Comparison of ENCODE assay signal across 8 cellular contexts in the genomic region with DNA sequence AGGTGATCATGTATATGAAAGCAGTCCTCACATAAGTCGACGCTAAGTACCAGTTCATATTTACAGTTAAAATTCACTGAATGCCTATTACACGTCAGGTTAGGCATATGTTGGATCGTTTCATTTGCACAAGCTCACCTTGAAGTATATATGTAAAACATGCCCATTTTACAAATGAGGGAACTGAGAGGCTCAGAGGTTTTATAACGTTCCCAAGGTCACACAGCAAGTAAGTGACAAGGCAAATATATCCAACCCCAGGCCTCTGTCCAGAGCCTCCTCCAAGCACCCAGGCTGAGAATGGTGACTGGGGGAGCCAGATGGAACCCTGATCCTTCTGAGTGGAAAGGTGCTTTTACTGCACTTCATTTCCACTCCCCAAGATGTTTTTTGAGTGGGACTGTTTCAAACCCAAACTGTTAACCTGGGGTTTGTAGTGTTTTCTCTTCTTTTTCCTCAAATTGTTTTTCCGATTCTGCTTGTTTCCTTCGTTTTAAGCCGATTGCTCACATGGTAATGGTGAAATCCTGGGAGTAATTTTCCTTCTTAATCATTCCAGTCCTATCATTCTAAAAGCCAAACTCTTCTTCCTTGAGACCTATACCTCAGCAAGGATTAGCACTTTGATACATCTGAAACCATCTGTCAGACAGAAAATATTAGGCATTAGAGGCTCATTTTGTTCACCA. TPM values are rescaled to one million over a fixed set of nuclear protein-coding genes. Genes with fewer than 3 reads are reported as not detected.
DNase-seq lines count a peak whose midpoint lies in the region; ATAC-seq and TF ChIP-seq lines count a peak whose summit lies in the region.

No MANE protein-coding gene starts in this region.

- peaks cover 7% of the 10 kb centered on the region for H3K36me3 Mint-ChIP-seq in GM23338 (ENCODE audit: low read depth)
- peaks cover 9% of the 10 kb centered on the region for H3K36me3 Mint-ChIP-seq in activated CD8-positive, alpha-beta T cell treated with anti-CD3 and anti-CD28 coated beads for 36 hours (ENCODE audit: low read depth)

- H3K36me3 ChIP-seq in ACC112 (ENCODE audit: insufficient read depth, low read length) (0 out of 2 replicates have a peak, but pooled peaks cover under 1% of the 10 kb centered on the region), GM23338 (ENCODE audit: insufficient read depth) (no peaks in the 10 kb centered on the region), iPS-20b (ENCODE audit: insufficient read depth, low read depth, low read length) (peaks cover 5% of the 10 kb centered on the region; the same call in 1 of the 2 replicates), thoracic aorta (no peaks in the 10 kb centered on the region)

- H3K9me2 ChIP-seq in GM23338 (ENCODE audit: insufficient read depth) = no peaks in the 10 kb centered on the region

- H3K27ac ChIP-seq in ACC112 (ENCODE audit: low read depth, low read length) (peak overlapping the region; percentile 74), GM23338 (ENCODE audit: low read depth) (peak overlapping the region; percentile 93), iPS-20b (ENCODE audit: low read length) (peak overlapping the region; percentile 11), thoracic aorta (peak overlapping the region; percentile 72 to 79)

- no peak for DNase-seq in GM23338 (ENCODE audit: low spot score)
- no peak for DNase-seq in activated CD8-positive, alpha-beta T cell treated with anti-CD3 and anti-CD28 coated beads for 36 hours
- no peak for DNase-seq in thoracic aorta (ENCODE audit: low spot score)
- no peak for DNase-seq in GF-D8 (lab: John Stamatoyannopoulos, UW)
- DNase-seq in GM10266 (ENCODE audit: extremely low spot score) = no peak

- POLR2A ChIA-PET in activated CD8-positive, alpha-beta T cell treated with anti-CD3 and anti-CD28 coated beads for 36 hours (lab: Charles Lee) = interaction anchor here (0.9 to 1.8 kb wide), 4 partner anchors 10 to 58 kb away, joined by 3 to 7 read pairs (median 6); no protein-coding TSS in a partner anchor

- TF ChIP-seq CTCF in GM23338 (conservative IDR thresholded peaks at IDR 0.05; ENCODE audit: low read depth in 2 of 2) (no peak), thoracic aorta (IDR thresholded peaks at IDR 0.05) (no peak), GM10266 (IDR thresholded peaks at IDR 0.05; ENCODE audit: control insufficient read depth, insufficient read depth, low read depth, missing control alignments) (no peak)
- no peak for TF ChIP-seq CTCF in activated CD8-positive, alpha-beta T cell treated with anti-CD3 and anti-CD28 coated beads for 36 hours (IDR thresholded peaks at IDR 0.05)

- H3K79me2 ChIP-seq in ACC112 (ENCODE audit: control insufficient read depth, insufficient read depth, low read length, unreplicated experiment) = peaks cover 5% of the 10 kb centered on the region
- peaks cover 43% of the 10 kb centered on the region for H3K79me2 ChIP-seq in GM23338 (replicated peaks; ENCODE audit: insufficient read depth)

- peaks cover 16% of the 10 kb centered on the region for H3K4me1 Mint-ChIP-seq in GM23338
- H3K4me1 Mint-ChIP-seq in activated CD8-positive, alpha-beta T cell treated with anti-CD3 and anti-CD28 coated beads for 36 hours (ENCODE audit: low read depth) = peaks cover 16% of the 10 kb centered on the region

- H3K27ac Mint-ChIP-seq in GM23338 = peak overlapping the region; percentile 99
- H3K27ac Mint-ChIP-seq in activated CD8-positive, alpha-beta T cell treated with anti-CD3 and anti-CD28 coated beads for 36 hours = peak overlapping the region; percentile 98

- 0 out of 2 replicates have a peak, but pooled peaks cover 6% of the 10 kb centered on the region for H3F3A ChIP-seq in GM23338 (replicated peaks; ENCODE audit: low read depth)

- peak overlapping the region; percentile 82 for H3K4me2 ChIP-seq in GM23338

- H3K9me3 Mint-ChIP-seq in GM23338 = peaks cover 3% of the 10 kb centered on the region; the same call in 1 of the 3 replicates
- H3K9me3 Mint-ChIP-seq in activated CD8-positive, alpha-beta T cell treated with anti-CD3 and anti-CD28 coated beads for 36 hours = no peaks in the 10 kb centered on the region

- peak overlapping the region; percentile 80 for H3K4me3 ChIP-seq in ACC112 (ENCODE audit: low read depth, low read length)
- peak overlapping the region; percentile 98 for H3K4me3 ChIP-seq in GM23338
- peak overlapping the region; percentile 83 for H3K4me3 ChIP-seq in iPS-20b (ENCODE audit: low read length)
- peak overlapping the region; percentile 73 for H3K4me3 ChIP-seq in thoracic aorta

- peak overlapping the region; percentile 62 for H2AFZ ChIP-seq in ACC112 (ENCODE audit: low read length, unreplicated experiment)
- H2AFZ ChIP-seq in GM23338 = peak overlapping the region; percentile 48

- CTCF ChIA-PET in activated CD8-positive, alpha-beta T cell treated with anti-CD3 and anti-CD28 coated beads for 36 hours (lab: Charles Lee) = interaction anchor here (1.0 to 1.3 kb wide), 3 partner anchors 8 to 155 kb away, joined by 3 to 4 read pairs (median 4); no protein-coding TSS in a partner anchor

- H3K9me3 ChIP-seq in iPS-20b (ENCODE audit: insufficient read depth, low read depth, low read length) = no peaks in the 10 kb centered on the region
- H3K9me3 ChIP-seq in thoracic aorta = no peaks in the 10 kb centered on the region

- H3K4me1 ChIP-seq in ACC112 (ENCODE audit: control insufficient read depth, insufficient read depth, low read length, unreplicated experiment) (peaks cover 14% of the 10 kb centered on the region), GM23338 (ENCODE audit: insufficient read depth) (peaks cover 8% of the 10 kb centered on the region), iPS-20b (ENCODE audit: insufficient read depth, low read length) (peaks cover 13% of the 10 kb centered on the region; the same call in 1 of the 2 replicates), thoracic aorta (ENCODE audit: control insufficient read depth in 1 of 2, low read depth in 2 of 2) (peaks cover 10 to 16% of the 10 kb centered on the region in 2 donors)

- ATAC-seq in GM23338 = no peak
- ATAC-seq in activated CD8-positive, alpha-beta T cell treated with anti-CD3 and anti-CD28 coated beads for 36 hours = no peak
- ATAC-seq in thoracic aorta (ENCODE audit: insufficient number of reproducible peaks, low FRiP score, low read depth) = no peak
- no peak for ATAC-seq in HG03097 (IDR thresholded peaks at IDR 0.05; ENCODE audit: low FRiP score, unreplicated experiment)

- H3K4me3 Mint-ChIP-seq in GM23338 = peak overlapping the region; percentile 98
- peak overlapping the region; percentile 97 for H3K4me3 Mint-ChIP-seq in activated CD8-positive, alpha-beta T cell treated with anti-CD3 and anti-CD28 coated beads for 36 hours

- H3K9ac ChIP-seq in iPS-20b (ENCODE audit: low read depth, low read length) = peak overlapping the region; percentile 83; the same call in 1 of the 2 replicates

- no peaks in the 10 kb centered on the region for H4K20me1 ChIP-seq in GM23338 (replicated peaks; ENCODE audit: insufficient read depth)

- intact Hi-C loops in activated CD8-positive, alpha-beta T cell treated with anti-CD3 and anti-CD28 coated beads for 36 hours (cut with micrococcal nuclease) = loop anchor here (2.0 to 5.0 kb wide), 2 partner anchors 24 to 53 kb away; a partner anchor contains a TSS

- H3K27me3 ChIP-seq in ACC112 (ENCODE audit: insufficient read depth, low read length) (no peaks in the 10 kb centered on the region), GM23338 (ENCODE audit: insufficient read depth) (no peaks in the 10 kb centered on the region), iPS-20b (ENCODE audit: insufficient read depth, low read length) (peaks cover 21% of the 10 kb centered on the region), thoracic aorta (replicated peaks; ENCODE audit: insufficient read depth) (no peaks in the 10 kb centered on the region)

- H3K27me3 Mint-ChIP-seq in GM23338 (ENCODE audit: insufficient read depth, low read depth, poor library complexity) = peaks cover 8% of the 10 kb centered on the region
- no peaks in the 10 kb centered on the region for H3K27me3 Mint-ChIP-seq in activated CD8-positive, alpha-beta T cell treated with anti-CD3 and anti-CD28 coated beads for 36 hours

TF ChIP-seq in GM23338, 12 proteins besides CTCF, POLR2A, EP300 and RAD21 (continues in another document):
- TF ChIP-seq ZNF331 (CRISPR knock-in tag; IDR thresholded peaks at IDR 0.05; ENCODE audit: low read depth) = no peak
- no peak for TF ChIP-seq ZNF114 (CRISPR knock-in tag; IDR thresholded peaks at IDR 0.05)
- TF ChIP-seq, protein P1, sequence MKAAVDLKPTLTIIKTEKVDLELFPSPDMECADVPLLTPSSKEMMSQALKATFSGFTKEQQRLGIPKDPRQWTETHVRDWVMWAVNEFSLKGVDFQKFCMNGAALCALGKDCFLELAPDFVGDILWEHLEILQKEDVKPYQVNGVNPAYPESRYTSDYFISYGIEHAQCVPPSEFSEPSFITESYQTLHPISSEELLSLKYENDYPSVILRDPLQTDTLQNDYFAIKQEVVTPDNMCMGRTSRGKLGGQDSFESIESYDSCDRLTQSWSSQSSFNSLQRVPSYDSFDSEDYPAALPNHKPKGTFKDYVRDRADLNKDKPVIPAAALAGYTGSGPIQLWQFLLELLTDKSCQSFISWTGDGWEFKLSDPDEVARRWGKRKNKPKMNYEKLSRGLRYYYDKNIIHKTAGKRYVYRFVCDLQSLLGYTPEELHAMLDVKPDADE (IDR thresholded peaks at IDR 0.05) = no peak
- no peak for TF ChIP-seq NANOG (IDR thresholded peaks at IDR 0.05; ENCODE audit: borderline replicate concordance)
- no peak for TF ChIP-seq CREB1 (CRISPR knock-in tag; IDR thresholded peaks at IDR 0.05; ENCODE audit: low read depth)
- TF ChIP-seq EZH2 (IDR thresholded peaks at IDR 0.05; ENCODE audit: low read depth, unreplicated experiment) = no peak
- TF ChIP-seq EZH2phosphoT487 (IDR thresholded peaks at IDR 0.05; ENCODE audit: unreplicated experiment) = no peak

RNA-seq across cellular contexts. Expression of a gene that starts 0.8 kb away (rescaled TPM):
- 56.6 and 71.6 TPM in 2 replicates for total RNA-seq in GM23338 (2014; rRNA removed; shearing (Covaris generic))
- 68.3 and 82.9 TPM in 2 replicates for polyA plus RNA-seq in GM23338 (2016; fragmentation: Nextera tagmentation; extraction: Ambion mirVana)
- 10 to 100 TPM; 21.3 to 26.9 TPM for total RNA-seq in activated CD8-positive, alpha-beta T cell treated with anti-CD3 and anti-CD28 coated beads for 36 hours
- 10 to 100 TPM; 20.1 to 21.3 TPM for total RNA-seq in thoracic aorta

RNA-seq across cellular contexts. Expression of a gene that starts 52.0 kb away (rescaled TPM):
- 61.7 and 65.8 TPM in 2 replicates for total RNA-seq in GM23338 (2014; rRNA removed; shearing (Covaris generic))
- polyA plus RNA-seq in GM23338 (2016; fragmentation: Nextera tagmentation; extraction: Ambion mirVana) = 17.1 and 19.3 TPM in 2 replicates
- 10 to 100 TPM; 34.8 to 36.9 TPM for total RNA-seq in activated CD8-positive, alpha-beta T cell treated with anti-CD3 and anti-CD28 coated beads for 36 hours
- 10 to 100 TPM in 1 of 2 donors, 1 to 10 TPM in 1; 9.9 to 34.8 TPM for total RNA-seq in thoracic aorta

Comparison
In these comparisons a context has a peak if more than half of its experiments do, and no peak if none do; other contexts are left out.
1. H3K27ac ChIP-seq: peak in every context shown above with its lines; median percentile 93 in GM23338; 76 in thoracic aorta; 74 in ACC112; 11 in iPS-20b.